ENCODE assay signal across 28 cellular contexts in genomic region chr1:92848201-92848600, GRCh38. TPM values are rescaled to one million over a fixed set of nuclear protein-coding genes. Genes with fewer than 3 reads are reported as not detected.
A peak's percentile ranks its signal among the peaks of the same experiment; 100 is the strongest.
DNase-seq lines count a peak whose midpoint lies in the region; ATAC-seq, FAIRE-seq and TF ChIP-seq lines count a peak whose summit lies in the region.
"Had no signal": no experiment of that assay in that cellular context is flagged by ENCODE, and none has a peak within 500 bp of the region (broad histone marks: within the 10 kb centered on the region; RNA-seq: fewer than 3 reads in every experiment).

No MANE protein-coding gene starts in this region.

- no peaks in the 10 kb centered on the region for H3K79me2 ChIP-seq in HepG2 (ENCODE audit: insufficient read depth, low read length)

- no peaks in the 10 kb centered on the region for H3K27me3 Mint-ChIP-seq in central memory CD8-positive, alpha-beta T cell
- H3K27me3 Mint-ChIP-seq in naive thymus-derived CD4-positive, alpha-beta T cell: no peaks in the 10 kb centered on the region
- H3K27me3 Mint-ChIP-seq: B cell; stimulated activated naive CD8-positive, alpha-beta T cell treated with anti-CD3 and anti-CD28 coated beads, Interleukin-15, amount 100 ng/mL, for 72 hours had no signal

- H3K4me2 ChIP-seq in HepG2 (ENCODE audit: low read depth, low read length): no peak overlapping the region

- H3K9me3 Mint-ChIP-seq in central memory CD8-positive, alpha-beta T cell: no peaks in the 10 kb centered on the region
- no peaks in the 10 kb centered on the region for H3K9me3 Mint-ChIP-seq in naive thymus-derived CD4-positive, alpha-beta T cell
- H3K9me3 Mint-ChIP-seq: activated T-cell treated with anti-CD3 and anti-CD28 coated beads, Interleukin-2, amount 50 U/mL, for 72 hours; stimulated activated naive CD8-positive, alpha-beta T cell treated with anti-CD3 and anti-CD28 coated beads, Interleukin-15, amount 100 ng/mL, for 72 hours had no signal

- POLR2A ChIA-PET in HepG2 (lab: Yijun Ruan, JAX): no interaction called here
- POLR2A ChIA-PET in naive thymus-derived CD4-positive, alpha-beta T cell (lab: Charles Lee): interaction anchor here (1.2 kb wide), 1 partner anchor 8 kb away, joined by 4 read pairs; no protein-coding TSS in a partner anchor

- TF ChIP-seq EP300 in HepG2 (IDR thresholded peaks at IDR 0.05; ENCODE audit: low read depth in 2 of 2, low read length in 2 of 2) (no peak), HepG2 (CRISPR knock-in tag; IDR thresholded peaks at IDR 0.05; ENCODE audit: borderline replicate concordance) (no peak)

- FAIRE-seq in HepG2 (lab: Jason Lieb, UNC): no peak
- FAIRE-seq: colon, H54 had no signal

- DNase-seq in HepG2 (ENCODE audit: low spot score) (no peak), NCI-H1417 treated with DMSO at 0.1 percent for 48 hours (lab: John Stamatoyannopoulos, UW) (no peak), OCI-M1 (lab: John Stamatoyannopoulos, UW) (no peak), SHP77 (lab: John Stamatoyannopoulos, UW) (no peak)
- DNase-seq in central memory CD8-positive, alpha-beta T cell (ENCODE audit: low spot score in 2 of 2): no peak
- no peak for DNase-seq in naive thymus-derived CD4-positive, alpha-beta T cell
- DNase-seq: activated CD4-positive, alpha-beta T cell treated with anti-CD3 and anti-CD28 coated beads for 48 hours; activated naive CD4-positive, alpha-beta T cell; activated T-cell treated with anti-CD3 and anti-CD28 coated beads, Interleukin-2, amount 50 U/mL, for 72 hours; amniotic stem cell; effector CD4-positive, alpha-beta T cell; foreskin melanocyte; GDM1; heart right ventricle; KBM-7; NCI-H1436; NCI-H2081 treated with DMSO at 0.1 percent for 48 hours; NCI-H774; stimulated activated naive CD8-positive, alpha-beta T cell treated with anti-CD3 and anti-CD28 coated beads, Interleukin-15, amount 100 ng/mL, for 72 hours; T-helper 9 cell; tibial artery; WERI-Rb-1 had no signal

- peaks cover 8% of the 10 kb centered on the region for H3K4me1 Mint-ChIP-seq in central memory CD8-positive, alpha-beta T cell
- peaks cover 7 to 22% (median 16%) of the 10 kb centered on the region in 7 donors for H3K4me1 Mint-ChIP-seq in naive thymus-derived CD4-positive, alpha-beta T cell

- no peak overlapping the region for H3K4me3 ChIP-seq in liver (ENCODE audit: low read depth in 1 of 3, low read length in 3 of 3)
- no peak overlapping the region for H3K4me3 ChIP-seq in HepG2 (replicated peaks in 1 of 3; ENCODE audit: insufficient read depth in 1 of 3, low read depth in 2 of 3, low read length in 3 of 3)
- no peak overlapping the region for H3K4me3 ChIP-seq in naive thymus-derived CD4-positive, alpha-beta T cell (ENCODE audit: low read length)
- H3K4me3 ChIP-seq: heart right ventricle, tibial artery had no signal

- TF ChIP-seq RAD21 in liver (IDR thresholded peaks at IDR 0.05) (no peak), HepG2 (CRISPR knock-in tag; IDR thresholded peaks at IDR 0.05) (no peak)

- peak overlapping the region; percentile 9 for H3K27ac Mint-ChIP-seq in central memory CD8-positive, alpha-beta T cell (ENCODE audit: low read depth)
- peak overlapping the region in 8 of 9 donors; percentile 14 to 84 (median 60) for H3K27ac Mint-ChIP-seq in naive thymus-derived CD4-positive, alpha-beta T cell
- H3K27ac Mint-ChIP-seq: B cell; stimulated activated naive CD8-positive, alpha-beta T cell treated with anti-CD3 and anti-CD28 coated beads, Interleukin-15, amount 100 ng/mL, for 72 hours had no signal

- H3K9ac ChIP-seq in liver (ENCODE audit: low read depth in 1 of 2, low read length in 2 of 2): no peak overlapping the region
- no peak overlapping the region for H3K9ac ChIP-seq in HepG2 (ENCODE audit: insufficient read depth, low read depth, low read length)

- TF ChIP-seq POLR2A in HepG2 (IDR thresholded peaks at IDR 0.05; ENCODE audit: insufficient read depth in 1 of 2, low read depth in 2 of 2, low read length in 2 of 2): no peak

- no peak overlapping the region for H3K4me3 Mint-ChIP-seq in central memory CD8-positive, alpha-beta T cell
- no peak overlapping the region for H3K4me3 Mint-ChIP-seq in naive thymus-derived CD4-positive, alpha-beta T cell
- H3K4me3 Mint-ChIP-seq: activated T-cell treated with anti-CD3 and anti-CD28 coated beads, Interleukin-2, amount 50 U/mL, for 72 hours; B cell; stimulated activated naive CD8-positive, alpha-beta T cell treated with anti-CD3 and anti-CD28 coated beads, Interleukin-15, amount 100 ng/mL, for 72 hours had no signal

- H3K27ac ChIP-seq in liver (ENCODE audit: low read depth in 1 of 2, low read length in 2 of 2) (no peak overlapping the region), HepG2 (ENCODE audit: extremely low read length, insufficient read depth, low read length) (no peak overlapping the region)
- no peak overlapping the region for H3K27ac ChIP-seq in naive thymus-derived CD4-positive, alpha-beta T cell (ENCODE audit: low read depth, low read length)
- H3K27ac ChIP-seq: heart right ventricle, tibial artery, WERI-Rb-1 had no signal

- no TSS peak for BruUV-seq in HepG2 (replicated peaks; lab: Mats Ljungman, UMichigan)

- H3K36me3 ChIP-seq in liver (ENCODE audit: control insufficient read depth in 4 of 4, insufficient read depth in 3 of 4, low read depth in 1 of 4, low read length in 3 of 4) (peaks cover 3 to 12% (median 11%) of the 10 kb centered on the region in 4 donors), HepG2 (replicated peaks in 1 of 2; ENCODE audit: control insufficient read depth in 1 of 2, insufficient read depth in 2 of 2, low read length in 2 of 2) (peaks cover 1 to 16% of the 10 kb centered on the region in 2 experiments; a peak in 4 of 5 replicates)
- H3K36me3 ChIP-seq in naive thymus-derived CD4-positive, alpha-beta T cell (ENCODE audit: control insufficient read depth in 2 of 3, insufficient read depth in 3 of 3, low read length in 3 of 3): peaks cover 10 to 30% (median 11%) of the 10 kb centered on the region in 3 experiments

- in situ Hi-C loops in HepG2 (cut with HindIII; ENCODE audit: extremely low pct_ligation_motif_present, low pct_unique_long_range_greater_than_20kb): no loop called here

- H2AFZ ChIP-seq in HepG2 (ENCODE audit: low read length): no peak overlapping the region

- intact Hi-C loops in HepG2 (cut with micrococcal nuclease; ENCODE audit: unreplicated experiment): no loop called here
- intact Hi-C loops in naive thymus-derived CD4-positive, alpha-beta T cell (cut with micrococcal nuclease): no loop called here

- H3K4me1 ChIP-seq in liver (ENCODE audit: control insufficient read depth in 4 of 4, insufficient read depth in 4 of 4, low read length in 3 of 4) (no peaks in the 10 kb centered on the region), HepG2 (ENCODE audit: insufficient read depth, low read length) (no peaks in the 10 kb centered on the region)
- no peaks in the 10 kb centered on the region for H3K4me1 ChIP-seq in naive thymus-derived CD4-positive, alpha-beta T cell (ENCODE audit: control insufficient read depth in 2 of 2, insufficient read depth in 2 of 2, low read length in 2 of 2)
- H3K4me1 ChIP-seq: tibial artery had no signal

- no peak for ATAC-seq in HepG2
- no peak for ATAC-seq in central memory CD8-positive, alpha-beta T cell (replicated peaks; ENCODE audit: extremely low read depth, poor library complexity, severe bottlenecking)
- no peak for ATAC-seq in naive thymus-derived CD4-positive, alpha-beta T cell
- no peak for ATAC-seq in GM21381 (IDR thresholded peaks at IDR 0.05; ENCODE audit: unreplicated experiment)
- ATAC-seq: heart right ventricle; Right ventricle myocardium inferior; stimulated activated naive CD8-positive, alpha-beta T cell treated with anti-CD3 and anti-CD28 coated beads, Interleukin-15, amount 100 ng/mL, for 72 hours had no signal

- TF ChIP-seq CTCF in liver (IDR thresholded peaks at IDR 0.05; ENCODE audit: low read depth, low read length, missing input control) (no peak), HepG2 (CRISPR knock-in tag; IDR thresholded peaks at IDR 0.05) (no peak)

- CTCF ChIA-PET in HepG2 (lab: Yijun Ruan, JAX; ENCODE audit: low intra/inter-chr PET ratio, low total read pairs): no interaction called here
- CTCF ChIA-PET in naive thymus-derived CD4-positive, alpha-beta T cell (lab: Charles Lee): interaction anchor here (0.8 to 1.2 kb wide), 2 partner anchors 8 to 145 kb away, joined by 4 read pairs; no protein-coding TSS in a partner anchor

- H4K20me1 ChIP-seq in HepG2 (ENCODE audit: insufficient read depth, low read length): no peaks in the 10 kb centered on the region

- WGBS in liver: 73% methylated on average over 4 of the region's 4 CpGs
- 88% methylated on average over 4 of the region's 4 CpGs for WGBS in HepG2 (ENCODE audit: low lambda C conversion rate)

- peaks cover 37% of the 10 kb centered on the region for H3K36me3 Mint-ChIP-seq in central memory CD8-positive, alpha-beta T cell (ENCODE audit: insufficient read depth)
- H3K36me3 Mint-ChIP-seq in naive thymus-derived CD4-positive, alpha-beta T cell: peaks cover 0 to 31% (median 19%) of the 10 kb centered on the region in 5 donors

- H3K27me3 ChIP-seq in liver (ENCODE audit: control insufficient read depth in 4 of 4, insufficient read depth in 4 of 4, low read length in 3 of 4): no peaks in the 10 kb centered on the region
- no peaks in the 10 kb centered on the region for H3K27me3 ChIP-seq in HepG2 (ENCODE audit: control insufficient read depth in 1 of 2, insufficient read depth in 2 of 2, low read length in 2 of 2)
- no peaks in the 10 kb centered on the region for H3K27me3 ChIP-seq in naive thymus-derived CD4-positive, alpha-beta T cell (ENCODE audit: control insufficient read depth in 2 of 2, insufficient read depth in 2 of 2, low read length in 2 of 2)
- H3K27me3 ChIP-seq: heart right ventricle, tibial artery had no signal

- H3K9me3 ChIP-seq in liver (ENCODE audit: control insufficient read depth in 4 of 4, low read length in 3 of 4) (no peaks in the 10 kb centered on the region), HepG2 (ENCODE audit: low read length) (no peaks in the 10 kb centered on the region)
- no peaks in the 10 kb centered on the region for H3K9me3 ChIP-seq in naive thymus-derived CD4-positive, alpha-beta T cell (ENCODE audit: control insufficient read depth in 2 of 3, low read length in 3 of 3)
- H3K9me3 ChIP-seq: heart right ventricle, tibial artery had no signal

RNA-seq across cellular contexts. Expression of gene RPL5, which starts 16.4 kb away (rescaled TPM):
- total RNA-seq in liver (100 to 1,000 TPM; 336 to 765 TPM), HepG2 (2016; rRNA removed; fragmentation: Illumina TruSeq; extraction: Trizol) (2,304 and 2,854 TPM in 2 replicates)
- polyA plus RNA-seq in liver (100 to 1,000 TPM; 359 to 442 TPM), HepG2 (2011; rRNA removed) (2,158 and 2,520 TPM in 2 replicates)
- total RNA-seq in HepG2 (2016; cell fraction: cytosol; rRNA removed; fragmentation: Illumina TruSeq; extraction: Trizol; ENCODE audit: low read depth): 2,679 and 3,195 TPM in 2 replicates
- 2,274 and 2,770 TPM in 2 replicates for total RNA-seq in HepG2 (2016; cell fraction: insoluble cytoplasmic fraction; rRNA removed; fragmentation: Illumina TruSeq; extraction: Trizol)
- 4,681 and 5,440 TPM in 2 replicates for total RNA-seq in HepG2 (2016; cell fraction: membrane; rRNA removed; fragmentation: Illumina TruSeq; extraction: Trizol)
- 835 and 930 TPM in 2 replicates for total RNA-seq in HepG2 (2016; cell fraction: nucleus; rRNA removed; fragmentation: Illumina TruSeq; extraction: Trizol)
- 1,791 and 2,684 TPM in 2 replicates for polyA plus RNA-seq in HepG2 (2011; cell fraction: cytosol; rRNA removed)
- polyA plus RNA-seq in HepG2 (2011; cell fraction: nucleus; rRNA removed): 439 and 543 TPM in 2 replicates
- 3,634 and 4,341 TPM in 2 replicates for polyA plus RNA-seq in HepG2 (2012)
- polyA plus RNA-seq in HepG2 (2016; cell fraction: cytosol; fragmentation: Illumina TruSeq; extraction: Trizol; ENCODE audit: low read depth): 2,391 and 2,662 TPM in 2 replicates
- 2,258 and 2,332 TPM in 2 replicates for polyA plus RNA-seq in HepG2 (2016; cell fraction: insoluble cytoplasmic fraction; fragmentation: Illumina TruSeq; extraction: Trizol; ENCODE audit: low read depth)
- 3,797 and 4,128 TPM in 2 replicates for polyA plus RNA-seq in HepG2 (2016; cell fraction: membrane; fragmentation: Illumina TruSeq; extraction: Trizol; ENCODE audit: low read depth)
- 1,172 and 1,187 TPM in 2 replicates for polyA plus RNA-seq in HepG2 (2016; cell fraction: nucleus; fragmentation: Illumina TruSeq; extraction: Trizol; ENCODE audit: insufficient read depth, low read depth)
- polyA minus RNA-seq in HepG2 (2011; rRNA and poly(A)+ RNA removed; ENCODE audit: low replicate concordance): 995 and 1,624 TPM in 2 replicates
- 597 and 687 TPM in 2 replicates for polyA minus RNA-seq in HepG2 (2011; cell fraction: cytosol; rRNA and poly(A)+ RNA removed)
- 346 and 489 TPM in 2 replicates for polyA minus RNA-seq in HepG2 (2011; cell fraction: nucleus; rRNA and poly(A)+ RNA removed)
- 1,000 to 10,000 TPM in 4 of 5 experiments, 100 to 1,000 TPM in 1; 764 to 1,693 (median 1,596) TPM for total RNA-seq in naive thymus-derived CD4-positive, alpha-beta T cell
- polyA plus RNA-seq in naive thymus-derived CD4-positive, alpha-beta T cell: 1,000 to 10,000 TPM; 3,012 to 3,358 TPM
